Comparison of ENCODE assay signal across 17 cellular contexts in the genomic region with DNA sequence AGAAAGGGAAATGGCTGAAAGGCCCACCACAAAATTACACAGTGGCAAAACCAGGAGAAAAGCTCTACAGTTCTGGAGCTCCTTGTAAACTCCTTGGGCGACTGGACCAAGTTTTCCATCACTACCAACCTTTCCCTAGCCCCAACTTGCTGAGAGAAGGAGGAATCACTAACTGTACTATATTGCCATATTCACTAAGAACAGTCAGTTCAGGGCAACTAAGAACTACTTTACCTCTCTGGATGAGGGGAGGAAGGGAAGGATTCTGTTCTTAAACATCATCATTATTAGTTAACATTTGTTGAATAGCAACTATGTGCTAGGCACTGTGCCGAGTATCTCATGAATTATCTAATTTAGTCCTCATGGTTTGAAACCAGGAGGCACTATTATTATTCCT.
DNase-seq lines count a peak whose midpoint lies in the region; ATAC-seq, FAIRE-seq and TF ChIP-seq lines count a peak whose summit lies in the region.
"Had no signal": no experiment of that assay in that cellular context is flagged by ENCODE, and none has a peak within 500 bp of the region (broad histone marks: within the 10 kb centered on the region; RNA-seq: fewer than 3 reads in every experiment).

No MANE protein-coding gene starts in this region.

- H3K4me3 Mint-ChIP-seq in Calu3 (ENCODE audit: low read depth, unreplicated experiment) (peak overlapping the region; percentile 89), astrocyte (ENCODE audit: unreplicated experiment) (peak overlapping the region; percentile 58)
- peak overlapping the region in 9 of 10 donors; percentile 39 to 97 (median 92) for H3K4me3 Mint-ChIP-seq in naive thymus-derived CD4-positive, alpha-beta T cell
- H3K4me3 Mint-ChIP-seq: effector memory CD8-positive, alpha-beta T cell had no signal

- peaks cover 59% of the 10 kb centered on the region for H4K20me1 ChIP-seq in astrocyte (ENCODE audit: insufficient read depth, low read length)
- no peaks in the 10 kb centered on the region for H4K20me1 ChIP-seq in OCI-LY7 (ENCODE audit: insufficient read depth, low read length)

- H3K4me2 ChIP-seq in astrocyte (ENCODE audit: low read length): peak overlapping the region; percentile 96
- H3K4me2 ChIP-seq in OCI-LY7 (ENCODE audit: low read length): no peak overlapping the region

- no peak for FAIRE-seq in astrocyte (lab: Jason Lieb, UNC)
- FAIRE-seq: D721Med had no signal

- no peak overlapping the region for H3K27ac Mint-ChIP-seq in Calu3 (ENCODE audit: unreplicated experiment)
- no peak overlapping the region for H3K27ac Mint-ChIP-seq in astrocyte (ENCODE audit: unreplicated experiment)
- no peak overlapping the region for H3K27ac Mint-ChIP-seq in naive thymus-derived CD4-positive, alpha-beta T cell
- H3K27ac Mint-ChIP-seq: activated CD4-positive, alpha-beta T cell treated with anti-CD3 and anti-CD28 coated beads, Interleukin-2, amount 10 ng/mL, durations not matched to agents 7 days and 5 days; effector memory CD8-positive, alpha-beta T cell had no signal

- H3K9me3 Mint-ChIP-seq in Calu3 (ENCODE audit: low read depth, unreplicated experiment) (peaks cover 3% of the 10 kb centered on the region), astrocyte (ENCODE audit: unreplicated experiment) (peaks cover 2% of the 10 kb centered on the region)
- H3K9me3 Mint-ChIP-seq in naive thymus-derived CD4-positive, alpha-beta T cell: peaks cover 0 to 3% (median 0%) of the 10 kb centered on the region in 11 donors
- H3K9me3 Mint-ChIP-seq: effector memory CD8-positive, alpha-beta T cell; immature natural killer cell had no signal

- TF ChIP-seq CTCF in Calu3 (IDR thresholded peaks at IDR 0.05; ENCODE audit: unreplicated experiment) (no peak), astrocyte (IDR thresholded peaks at IDR 0.05; ENCODE audit: insufficient read depth, low read depth, low read length) (no peak), thoracic aorta (IDR thresholded peaks at IDR 0.05) (no peak), OCI-LY7 (conservative IDR thresholded peaks at IDR 0.05; ENCODE audit: low read length) (no peak)

- H3K4me1 ChIP-seq in astrocyte (ENCODE audit: insufficient read depth, low read length) (peaks cover 23% of the 10 kb centered on the region), thoracic aorta (ENCODE audit: control insufficient read depth in 1 of 2, low read depth in 2 of 2) (peaks cover 20 to 73% of the 10 kb centered on the region in 2 donors), OCI-LY7 (ENCODE audit: insufficient read depth, low read length, poor library complexity, severe bottlenecking) (no peaks in the 10 kb centered on the region)
- H3K4me1 ChIP-seq in naive thymus-derived CD4-positive, alpha-beta T cell (ENCODE audit: control insufficient read depth in 2 of 2, insufficient read depth in 2 of 2, low read length in 2 of 2): peaks cover 3 to 24% of the 10 kb centered on the region in 2 donors

- CTCF ChIA-PET in Calu3 (lab: Charles Lee) (interaction anchor here (0.9 to 1.0 kb wide), 2 partner anchors 24 to 217 kb away, joined by 3 read pairs; no protein-coding TSS in a partner anchor), OCI-LY7 (lab: Charles Lee; ENCODE audit: unreplicated experiment) (no interaction called here)
- CTCF ChIA-PET in naive thymus-derived CD4-positive, alpha-beta T cell (lab: Charles Lee): interaction anchor here (0.5 to 1.8 kb wide), 4 partner anchors 38 to 142 kb away, joined by 3 to 7 read pairs (median 3); no protein-coding TSS in a partner anchor

- H3K36me3 Mint-ChIP-seq in Calu3 (ENCODE audit: insufficient read depth, unreplicated experiment) (peaks cover 84% of the 10 kb centered on the region), astrocyte (ENCODE audit: low read depth, unreplicated experiment) (peaks cover 8% of the 10 kb centered on the region)
- peaks cover 0 to 29% (median 13%) of the 10 kb centered on the region in 5 donors for H3K36me3 Mint-ChIP-seq in naive thymus-derived CD4-positive, alpha-beta T cell

- H3K27me3 ChIP-seq in astrocyte (ENCODE audit: insufficient read depth, low read length) (no peaks in the 10 kb centered on the region), thoracic aorta (replicated peaks; ENCODE audit: insufficient read depth) (no peaks in the 10 kb centered on the region)
- H3K27me3 ChIP-seq in naive thymus-derived CD4-positive, alpha-beta T cell (ENCODE audit: control insufficient read depth in 2 of 2, insufficient read depth in 2 of 2, low read length in 2 of 2): no peaks in the 10 kb centered on the region
- H3K27me3 ChIP-seq: heart right ventricle had no signal

- H3K4me1 Mint-ChIP-seq in Calu3 (ENCODE audit: low read depth, unreplicated experiment) (peaks cover 59% of the 10 kb centered on the region), astrocyte (ENCODE audit: low read depth, unreplicated experiment) (peaks cover 29% of the 10 kb centered on the region)
- H3K4me1 Mint-ChIP-seq in naive thymus-derived CD4-positive, alpha-beta T cell: peaks cover 25 to 73% (median 64%) of the 10 kb centered on the region in 7 donors

- H3K9ac ChIP-seq in astrocyte (ENCODE audit: low read length): peak overlapping the region; percentile 6

- H3K27me3 Mint-ChIP-seq in Calu3 (ENCODE audit: unreplicated experiment) (no peaks in the 10 kb centered on the region), astrocyte (ENCODE audit: low read depth, unreplicated experiment) (no peaks in the 10 kb centered on the region)
- peaks cover 0 to 22% (median 0%) of the 10 kb centered on the region in 5 donors for H3K27me3 Mint-ChIP-seq in naive thymus-derived CD4-positive, alpha-beta T cell
- H3K27me3 Mint-ChIP-seq: effector memory CD8-positive, alpha-beta T cell had no signal

- DNase-seq in Calu3 (no peak), astrocyte (ENCODE audit: low read depth) (no peak), thoracic aorta (ENCODE audit: low spot score) (no peak), NCI-H2029 (lab: John Stamatoyannopoulos, UW) (no peak), NCI-H2081 (lab: John Stamatoyannopoulos, UW) (no peak), OCI-LY7 (ENCODE audit: low spot score) (no peak)
- no peak for DNase-seq in naive thymus-derived CD4-positive, alpha-beta T cell
- DNase-seq: activated CD4-positive, alpha-beta T cell treated with anti-CD3 and anti-CD28 coated beads, Interleukin-2, amount 10 ng/mL, durations not matched to agents 7 days and 5 days; activated CD8-positive, alpha-beta memory T cell treated with anti-CD3 and anti-CD28 coated beads, Interleukin-2, amount 50 U/mL, for 4 hours; activated effector memory CD4-positive, alpha-beta T cell treated with anti-CD3 and anti-CD28 coated beads, Interleukin-2, amount 50 U/mL, for 16 hours; cerebellar nuclear complex; effector memory CD8-positive, alpha-beta T cell; heart right ventricle; immature natural killer cell; left ventricle myocardium inferior; NCI-H1930 had no signal

- no peak overlapping the region for H2AFZ ChIP-seq in astrocyte (ENCODE audit: low read depth, low read length)
- H2AFZ ChIP-seq in OCI-LY7 (ENCODE audit: low read length): no peak overlapping the region

- H3K36me3 ChIP-seq in astrocyte (ENCODE audit: insufficient read depth, low read length) (no peaks in the 10 kb centered on the region), thoracic aorta (peaks cover 8% of the 10 kb centered on the region), OCI-LY7 (ENCODE audit: insufficient read depth, low read length) (no peaks in the 10 kb centered on the region)
- peaks cover 0 to 6% (median 0%) of the 10 kb centered on the region in 3 experiments for H3K36me3 ChIP-seq in naive thymus-derived CD4-positive, alpha-beta T cell (ENCODE audit: control insufficient read depth in 2 of 3, insufficient read depth in 3 of 3, low read length in 3 of 3)
- H3K36me3 ChIP-seq: heart right ventricle, left ventricle myocardium inferior had no signal

- no peaks in the 10 kb centered on the region for H3K9me2 ChIP-seq in OCI-LY7 (ENCODE audit: insufficient read depth, low read length)

- POLR2A ChIA-PET in naive thymus-derived CD4-positive, alpha-beta T cell (lab: Charles Lee): interaction anchor here (1.1 to 1.2 kb wide), 2 partner anchors 44 to 51 kb away, joined by 3 to 5 read pairs; no protein-coding TSS in a partner anchor
- POLR2A ChIA-PET in OCI-LY7 (lab: Charles Lee): interaction anchor here (0.6 to 1.2 kb wide), 3 partner anchors 13 to 186 kb away, joined by 3 to 5 read pairs (median 4); no protein-coding TSS in a partner anchor

- BruUV-seq in Calu3 (replicated peaks; lab: Mats Ljungman, UMichigan) (no TSS peak), OCI-LY7 (replicated peaks; lab: Mats Ljungman, UMichigan) (no TSS peak)

- H3K4me3 ChIP-seq in astrocyte (ENCODE audit: insufficient read depth, low read depth, low read length) (no peak overlapping the region), thoracic aorta (peak overlapping the region; percentile 97), OCI-LY7 (ENCODE audit: low read depth, low read length, poor library complexity, severe bottlenecking) (no peak overlapping the region)
- H3K4me3 ChIP-seq in naive thymus-derived CD4-positive, alpha-beta T cell (ENCODE audit: low read length): no peak overlapping the region
- H3K4me3 ChIP-seq: heart right ventricle, left ventricle myocardium inferior had no signal

- H3K9me3 ChIP-seq in astrocyte (ENCODE audit: insufficient read depth, low read depth, low read length): no peaks in the 10 kb centered on the region
- H3K9me3 ChIP-seq in naive thymus-derived CD4-positive, alpha-beta T cell (ENCODE audit: control insufficient read depth in 2 of 3, low read length in 3 of 3): no peaks in the 10 kb centered on the region
- no peaks in the 10 kb centered on the region for H3K9me3 ChIP-seq in thoracic aorta
- H3K9me3 ChIP-seq in OCI-LY7 (ENCODE audit: low read length): no peaks in the 10 kb centered on the region
- H3K9me3 ChIP-seq: heart right ventricle, left ventricle myocardium inferior had no signal

- intact Hi-C loops in Calu3 (cut with micrococcal nuclease; ENCODE audit: unreplicated experiment) (loop anchor here (5.0 to 10.0 kb wide), 4 partner anchors 41 to 222 kb away; partner anchors contain the start of gene SVIL), OCI-LY7 (cut with micrococcal nuclease; ENCODE audit: unreplicated experiment) (no loop called here)
- intact Hi-C loops in naive thymus-derived CD4-positive, alpha-beta T cell (cut with micrococcal nuclease): loop anchor here in 1 of 2 donors (10.0 kb wide), 1 partner anchor 1058 kb away; the partner anchor contains the start of gene BAMBI

- H3K27ac ChIP-seq in astrocyte (ENCODE audit: low read depth, low read length) (no peak overlapping the region), thoracic aorta (peak overlapping the region; percentile 97 to 99), OCI-LY7 (ENCODE audit: low read depth, low read length, poor library complexity, severe bottlenecking) (no peak overlapping the region)
- H3K27ac ChIP-seq in naive thymus-derived CD4-positive, alpha-beta T cell (ENCODE audit: low read depth, low read length): no peak overlapping the region
- H3K27ac ChIP-seq: left ventricle myocardium inferior had no signal

- H3K79me2 ChIP-seq in astrocyte (ENCODE audit: insufficient read depth, low read length) (peaks cover 78% of the 10 kb centered on the region), OCI-LY7 (ENCODE audit: insufficient read depth, low read depth, low read length) (no peaks in the 10 kb centered on the region)

- ATAC-seq in naive thymus-derived CD4-positive, alpha-beta T cell: no peak
- ATAC-seq in thoracic aorta (ENCODE audit: insufficient number of reproducible peaks, low FRiP score, low read depth): no peak
- ATAC-seq: effector memory CD8-positive, alpha-beta T cell; heart right ventricle had no signal

Comparison
In these comparisons a context has a peak if more than half of its experiments do, and no peak if none do; other contexts are left out.
1. H3K27ac ChIP-seq: peak in thoracic aorta (2 of 2); none in astrocyte (single experiment), naive thymus-derived CD4-positive, alpha-beta T cell (single experiment) and OCI-LY7 (single experiment).
2. Peak in every context shown above with its lines, with median percentiles within 50 percentile points of each other: H3K4me3 Mint-ChIP-seq.